Comparison of ENCODE assay signal across 16 cellular contexts in genomic region chrX:133444196-133444595, GRCh38. TPM values are rescaled to one million over a fixed set of nuclear protein-coding genes. Genes with fewer than 3 reads are reported as not detected.
"Had no signal": no experiment of that assay in that cellular context is flagged by ENCODE, and none has a peak within 500 bp of the region (broad histone marks: within the 10 kb centered on the region; RNA-seq: fewer than 3 reads in every experiment).

No MANE protein-coding gene starts in this region.

- H3K4me1 Mint-ChIP-seq: activated CD8-positive, alpha-beta memory T cell treated with anti-CD3 and anti-CD28 coated beads, Interleukin-2, amount 10 ng/mL, durations not matched to agents 7 days and 5 days; stimulated activated effector memory CD8-positive, alpha-beta T cell treated with anti-CD3 and anti-CD28 coated beads, Interleukin-12 subunit alpha, Interleukin-12 subunit beta, amount 100 ng/mL, for 72 hours had no signal

- H3K4me3 Mint-ChIP-seq: activated CD8-positive, alpha-beta memory T cell treated with anti-CD3 and anti-CD28 coated beads, Interleukin-2, amount 10 ng/mL, durations not matched to agents 7 days and 5 days; activated naive CD4-positive, alpha-beta T cell treated with anti-CD3 and anti-CD28 coated beads, Interleukin-2, amount 50 U/mL, for 24 hours; activated T-cell treated with anti-CD3 and anti-CD28 coated beads, Interleukin-2, amount 50 U/mL, for 24 hours; stimulated activated effector memory CD8-positive, alpha-beta T cell treated with anti-CD3 and anti-CD28 coated beads, Interleukin-12 subunit alpha, Interleukin-12 subunit beta, amount 100 ng/mL, for 72 hours had no signal

- H3K9me3 Mint-ChIP-seq: activated naive CD4-positive, alpha-beta T cell treated with anti-CD3 and anti-CD28 coated beads, Interleukin-2, amount 50 U/mL, for 24 hours; activated T-cell treated with anti-CD3 and anti-CD28 coated beads, Interleukin-2, amount 50 U/mL, for 24 hours; stimulated activated effector memory CD8-positive, alpha-beta T cell treated with anti-CD3 and anti-CD28 coated beads, Interleukin-12 subunit alpha, Interleukin-12 subunit beta, amount 100 ng/mL, for 72 hours had no signal

- DNase-seq: activated CD4-positive, alpha-beta T cell treated with anti-CD3 and anti-CD28 coated beads, Interleukin-2, amount 50 U/mL, for 48 hours; activated CD4-positive, CD25-positive, alpha-beta regulatory T cell treated with anti-CD3 and anti-CD28 coated beads, Interleukin-2, amount 50 U/mL, for 72 hours; activated CD8-positive, alpha-beta memory T cell treated with anti-CD3 and anti-CD28 coated beads, Interleukin-2, amount 10 ng/mL, durations not matched to agents 7 days and 5 days; activated effector memory CD4-positive, alpha-beta T cell treated with Interleukin-2 at 50 U/mL for 16 hours; activated T-cell treated with anti-CD3 and anti-CD28 coated beads, Interleukin-2, amount 50 U/mL, for 24 hours; amniotic stem cell; cerebellar nuclear complex; posterior cingulate gyrus; small intestine; transverse colon had no signal

- ATAC-seq: activated CD8-positive, alpha-beta memory T cell treated with anti-CD3 and anti-CD28 coated beads, Interleukin-2, amount 10 ng/mL, durations not matched to agents 7 days and 5 days; stimulated activated effector memory CD8-positive, alpha-beta T cell treated with anti-CD3 and anti-CD28 coated beads, Interleukin-12 subunit alpha, Interleukin-12 subunit beta, amount 100 ng/mL, for 72 hours had no signal

- H3K36me3 Mint-ChIP-seq: activated CD8-positive, alpha-beta memory T cell treated with anti-CD3 and anti-CD28 coated beads, Interleukin-2, amount 10 ng/mL, durations not matched to agents 7 days and 5 days; activated naive CD4-positive, alpha-beta T cell treated with anti-CD3 and anti-CD28 coated beads, Interleukin-2, amount 50 U/mL, for 24 hours; brain; stimulated activated effector memory CD8-positive, alpha-beta T cell treated with anti-CD3 and anti-CD28 coated beads, Interleukin-12 subunit alpha, Interleukin-12 subunit beta, amount 100 ng/mL, for 72 hours had no signal

- H3K27ac Mint-ChIP-seq: activated CD8-positive, alpha-beta memory T cell treated with anti-CD3 and anti-CD28 coated beads, Interleukin-2, amount 10 ng/mL, durations not matched to agents 7 days and 5 days; activated naive CD4-positive, alpha-beta T cell treated with anti-CD3 and anti-CD28 coated beads, Interleukin-2, amount 50 U/mL, for 24 hours; activated T-cell treated with anti-CD3 and anti-CD28 coated beads, Interleukin-2, amount 50 U/mL, for 24 hours; stimulated activated effector memory CD8-positive, alpha-beta T cell treated with anti-CD3 and anti-CD28 coated beads, Interleukin-12 subunit alpha, Interleukin-12 subunit beta, amount 100 ng/mL, for 72 hours had no signal

- H3K27ac ChIP-seq: esophagus muscularis mucosa, hepatocyte, transverse colon had no signal

RNA-seq across cellular contexts. Expression of gene GPC4, which starts 28.9 kb away (rescaled TPM):
- total RNA-seq: activated CD8-positive, alpha-beta memory T cell treated with anti-CD3 and anti-CD28 coated beads, Interleukin-2, amount 10 ng/mL, durations not matched to agents 7 days and 5 days; T-helper 2 cell treated with Interferon-gamma antibody and Interleukin-4, amounts not matched to agents 100 ng/mL and 5 ng/mL, for 36 hours had no signal
